In the genomic region with DNA sequence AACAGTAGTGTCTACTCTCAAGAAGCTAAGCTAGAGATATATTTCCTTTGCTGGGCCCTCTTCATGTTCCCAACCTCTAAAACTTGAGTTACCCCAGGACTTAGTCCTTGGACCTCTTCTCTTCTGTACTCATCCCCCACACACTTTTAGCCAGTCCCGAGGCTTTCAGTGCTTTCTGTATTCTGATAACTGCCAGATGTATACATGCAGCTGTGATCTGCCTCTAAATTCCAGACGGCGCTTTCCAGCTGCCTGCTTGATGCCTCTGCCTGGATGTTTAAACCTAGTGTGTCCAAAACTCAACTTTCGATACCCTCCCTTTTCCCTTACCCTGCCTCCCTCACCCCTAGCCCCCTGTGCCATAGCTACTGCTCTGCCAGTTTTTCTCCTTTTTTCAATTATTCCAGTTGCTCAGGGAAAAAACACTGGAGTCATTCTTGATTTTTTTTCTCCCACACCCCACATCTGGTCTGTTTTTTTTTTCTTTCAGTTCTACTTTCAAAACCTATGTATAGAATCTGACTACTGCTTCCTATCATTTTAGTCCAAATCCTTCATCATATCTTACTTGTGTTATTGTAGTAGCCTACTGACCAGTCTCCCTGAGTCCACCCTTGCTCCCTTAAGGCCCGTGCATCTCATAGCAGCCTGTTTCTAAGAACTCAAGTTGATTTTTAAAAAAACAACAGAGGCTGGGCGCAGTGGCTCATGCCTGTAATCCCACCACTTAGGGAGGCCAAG, we compare ENCODE assay signal across 22 cellular contexts. TPM values are rescaled to one million over a fixed set of nuclear protein-coding genes. Genes with fewer than 3 reads are reported as not detected.
DNase-seq lines count a peak whose midpoint lies in the region; ATAC-seq, FAIRE-seq and TF ChIP-seq lines count a peak whose summit lies in the region.
"Had no signal": no experiment of that assay in that cellular context is flagged by ENCODE, and none has a peak within 500 bp of the region (broad histone marks: within the 10 kb centered on the region; RNA-seq: fewer than 3 reads in every experiment).

No MANE protein-coding gene starts in this region.

- peaks cover 4% of the 10 kb centered on the region for H3K9me3 Mint-ChIP-seq in T-helper 1 cell treated with Interleukin-12 subunit alpha and Interleukin-12 subunit beta and Interleukin-4 antibody, amounts not matched to agents 30 μg/mL and 1 μg/mL, for 36 hours
- no peaks in the 10 kb centered on the region for H3K9me3 Mint-ChIP-seq in type B pancreatic cell
- H3K9me3 Mint-ChIP-seq: CD4-positive, alpha-beta T cell; HFFc6 had no signal

- H3K4me3 ChIP-seq in PC-3 (ENCODE audit: low read length): no peak overlapping the region; the same call in 1 of the 2 replicates
- peak overlapping the region in 1 of 3 experiments; percentile 15; a peak in 1 of 6 replicates for H3K4me3 ChIP-seq in HepG2 (replicated peaks in 1 of 3; ENCODE audit: insufficient read depth in 1 of 3, low read depth in 2 of 3, low read length in 3 of 3)
- no peak overlapping the region for H3K4me3 ChIP-seq in esophagus muscularis mucosa
- H3K4me3 ChIP-seq: body of pancreas, psoas muscle, spleen had no signal

- peak overlapping the region; percentile 39; the same call in 1 of the 2 replicates for H3K9ac ChIP-seq in PC-3 (ENCODE audit: low read length)
- peak overlapping the region; percentile 74 for H3K9ac ChIP-seq in HepG2 (ENCODE audit: insufficient read depth, low read depth, low read length)

- no peaks in the 10 kb centered on the region for H3K27me3 ChIP-seq in PC-3 (ENCODE audit: low read length)
- H3K27me3 ChIP-seq in HepG2 (ENCODE audit: control insufficient read depth in 1 of 2, insufficient read depth in 2 of 2, low read length in 2 of 2): no peaks in the 10 kb centered on the region
- H3K27me3 ChIP-seq in esophagus muscularis mucosa: no peaks in the 10 kb centered on the region
- H3K27me3 ChIP-seq: body of pancreas, spleen had no signal

- peak overlapping the region; percentile 84 for H3K27ac ChIP-seq in PC-3 (ENCODE audit: low read length)
- H3K27ac ChIP-seq in HepG2 (ENCODE audit: extremely low read length, insufficient read depth, low read length): peak overlapping the region; percentile 98
- no peak overlapping the region for H3K27ac ChIP-seq in esophagus muscularis mucosa (replicated peaks in 1 of 4)
- H3K27ac ChIP-seq: body of pancreas, psoas muscle had no signal

- H3F3A ChIP-seq in PC-3 (ENCODE audit: low read length, unreplicated experiment): peaks cover 9% of the 10 kb centered on the region

- peak overlapping the region; percentile 17 for H3K27ac Mint-ChIP-seq in T-helper 1 cell treated with Interleukin-12 subunit alpha and Interleukin-12 subunit beta and Interleukin-4 antibody, amounts not matched to agents 30 μg/mL and 1 μg/mL, for 36 hours
- peak overlapping the region; percentile 32 for H3K27ac Mint-ChIP-seq in type B pancreatic cell
- H3K27ac Mint-ChIP-seq: activated naive CD8-positive, alpha-beta T cell; CD4-positive, alpha-beta T cell; HFFc6; stimulated activated effector memory CD8-positive, alpha-beta T cell treated with anti-CD3 and anti-CD28 coated beads, Interleukin-12 subunit alpha, Interleukin-12 subunit beta, amount 100 ng/mL, for 72 hours had no signal

- no peak overlapping the region for H2AFZ ChIP-seq in PC-3 (ENCODE audit: low read length)
- no peak overlapping the region for H2AFZ ChIP-seq in HepG2 (ENCODE audit: low read length)

- TSS peak; percentile 68 for BruUV-seq in PC-3 (replicated peaks; lab: Mats Ljungman, UMichigan)
- BruUV-seq in HepG2 (replicated peaks; lab: Mats Ljungman, UMichigan): TSS peak; percentile 94

- H3K4me1 ChIP-seq in PC-3 (ENCODE audit: insufficient read depth, low read length) (peaks cover 22% of the 10 kb centered on the region), HepG2 (ENCODE audit: insufficient read depth, low read length) (peaks cover 67% of the 10 kb centered on the region), esophagus muscularis mucosa (peaks cover 9 to 13% (median 11%) of the 10 kb centered on the region in 4 donors)
- H3K4me1 ChIP-seq: psoas muscle had no signal

- no peak for DNase-seq in T-helper 1 cell
- no peak for DNase-seq in PC-3
- no peak for DNase-seq in HepG2 (ENCODE audit: low spot score)
- DNase-seq in type B pancreatic cell (ENCODE audit: extremely low spot score, unreplicated experiment): no peak
- no peak for DNase-seq in esophagus muscularis mucosa (ENCODE audit: extremely low spot score)
- DNase-seq in NK-92 treated with Interleukin-12 subunit alpha and Interleukin-12 subunit beta, amount 100 ng/mL, for 24 hours (lab: John Stamatoyannopoulos, UW): no peak
- no peak for DNase-seq in activated CD4-positive, alpha-beta T cell treated with anti-CD3 and anti-CD28 coated beads for 4 hours
- DNase-seq: activated CD4-positive, alpha-beta T cell treated with anti-CD3 and anti-CD28 coated beads, Interleukin-2, amount 50 U/mL, for 4 hours; activated T-cell treated with anti-CD3 and anti-CD28 coated beads for 4 hours; CD4-positive, alpha-beta T cell; HFFc6; naive thymus-derived CD4-positive, alpha-beta T cell; NCI-H1930; NCI-H82; psoas muscle; spleen; trophoblast cell had no signal

- no peak for TF ChIP-seq EP300 in HepG2 (IDR thresholded peaks at IDR 0.05; ENCODE audit: low read depth in 2 of 2, low read length in 2 of 2)
- TF ChIP-seq EP300 in HepG2 (CRISPR knock-in tag; IDR thresholded peaks at IDR 0.05; ENCODE audit: borderline replicate concordance): no peak
- TF ChIP-seq EP300 in esophagus muscularis mucosa (IDR thresholded peaks at IDR 0.05): no peak

- peaks cover 21% of the 10 kb centered on the region for H3K36me3 Mint-ChIP-seq in T-helper 1 cell treated with Interleukin-12 subunit alpha and Interleukin-12 subunit beta and Interleukin-4 antibody, amounts not matched to agents 30 μg/mL and 1 μg/mL, for 36 hours (ENCODE audit: low read depth)
- peaks cover 32% of the 10 kb centered on the region for H3K36me3 Mint-ChIP-seq in type B pancreatic cell

- H3K27me3 Mint-ChIP-seq in T-helper 1 cell treated with Interleukin-12 subunit alpha and Interleukin-12 subunit beta and Interleukin-4 antibody, amounts not matched to agents 30 μg/mL and 1 μg/mL, for 36 hours (ENCODE audit: low read depth): no peaks in the 10 kb centered on the region
- no peaks in the 10 kb centered on the region for H3K27me3 Mint-ChIP-seq in type B pancreatic cell
- H3K27me3 Mint-ChIP-seq: activated naive CD8-positive, alpha-beta T cell; CD4-positive, alpha-beta T cell; naive thymus-derived CD4-positive, alpha-beta T cell had no signal

- no peak for FAIRE-seq in HepG2 (lab: Jason Lieb, UNC)
- FAIRE-seq: frontal cortex had no signal

- H4K20me1 ChIP-seq in PC-3 (ENCODE audit: low read length) (no peaks in the 10 kb centered on the region), HepG2 (ENCODE audit: insufficient read depth, low read length) (no peaks in the 10 kb centered on the region)

- peak overlapping the region; percentile 65 for H3K4me2 ChIP-seq in PC-3 (ENCODE audit: low read length)
- peak overlapping the region; percentile 69 for H3K4me2 ChIP-seq in HepG2 (ENCODE audit: low read depth, low read length)

- POLR2A ChIA-PET in PC-3 (lab: Charles Lee; ENCODE audit: unreplicated experiment) (interaction anchor here (0.7 kb wide), 1 partner anchor 39 kb away, joined by 4 read pairs; no protein-coding TSS in a partner anchor), HepG2 (lab: Yijun Ruan, JAX) (interaction anchor here (0.7 to 2.6 kb wide), 7 partner anchors 17 to 677 kb away, joined by 3 to 15 read pairs (median 4); a partner anchor contains a TSS)

- no peak for TF ChIP-seq RAD21 in HepG2 (CRISPR knock-in tag; IDR thresholded peaks at IDR 0.05)

- WGBS in HepG2 (ENCODE audit: low lambda C conversion rate): 59% methylated on average over 6 of the region's 6 CpGs
- WGBS in esophagus muscularis mucosa: 79% methylated on average over 6 of the region's 6 CpGs

- no peaks in the 10 kb centered on the region for H3K79me2 ChIP-seq in PC-3 (ENCODE audit: low read length)
- no peaks in the 10 kb centered on the region for H3K79me2 ChIP-seq in HepG2 (ENCODE audit: insufficient read depth, low read length)

- 0 out of 4 replicates have a peak, but pooled peaks of 1 of the 2 experiments have one; percentile 40 for TF ChIP-seq POLR2A in HepG2 (IDR thresholded peaks at IDR 0.05; ENCODE audit: insufficient read depth in 1 of 2, low read depth in 2 of 2, low read length in 2 of 2)
- TF ChIP-seq POLR2A in esophagus muscularis mucosa (IDR thresholded peaks at IDR 0.05; ENCODE audit: low read depth): no peak

- no peak overlapping the region for H3K4me3 Mint-ChIP-seq in T-helper 1 cell treated with Interleukin-12 subunit alpha and Interleukin-12 subunit beta and Interleukin-4 antibody, amounts not matched to agents 30 μg/mL and 1 μg/mL, for 36 hours
- H3K4me3 Mint-ChIP-seq in type B pancreatic cell: no peak overlapping the region
- H3K4me3 Mint-ChIP-seq: activated naive CD8-positive, alpha-beta T cell; CD4-positive, alpha-beta T cell; HFFc6; naive thymus-derived CD4-positive, alpha-beta T cell; stimulated activated effector memory CD8-positive, alpha-beta T cell treated with anti-CD3 and anti-CD28 coated beads, Interleukin-12 subunit alpha, Interleukin-12 subunit beta, amount 100 ng/mL, for 72 hours had no signal

- CTCF ChIA-PET in PC-3 (lab: Charles Lee): interaction anchor here (0.6 kb wide), 1 partner anchor 38 kb away, joined by 3 read pairs; no protein-coding TSS in a partner anchor
- CTCF ChIA-PET in HepG2 (lab: Yijun Ruan, JAX; ENCODE audit: low intra/inter-chr PET ratio, low total read pairs): no interaction called here

- H3K4me1 Mint-ChIP-seq in T-helper 1 cell treated with Interleukin-12 subunit alpha and Interleukin-12 subunit beta and Interleukin-4 antibody, amounts not matched to agents 30 μg/mL and 1 μg/mL, for 36 hours (ENCODE audit: low read depth): peaks cover 5% of the 10 kb centered on the region
- H3K4me1 Mint-ChIP-seq in type B pancreatic cell (ENCODE audit: unreplicated experiment): peaks cover 35% of the 10 kb centered on the region

- intact Hi-C loops in PC-3 (cut with micrococcal nuclease): loop anchor here (1.0 kb wide), 1 partner anchor 32 kb away; no protein-coding TSS in a partner anchor
- intact Hi-C loops in HepG2 (cut with micrococcal nuclease; ENCODE audit: unreplicated experiment): no loop called here
- intact Hi-C loops in esophagus muscularis mucosa (cut with DNase I): no loop called here

- in situ Hi-C loops in HepG2 (cut with HindIII; ENCODE audit: extremely low pct_ligation_motif_present, low pct_unique_long_range_greater_than_20kb): no loop called here

- ATAC-seq in PC-3 (no peak), HepG2 (peak; percentile 66)
- ATAC-seq: naive thymus-derived CD4-positive, alpha-beta T cell; psoas muscle; stimulated activated effector memory CD8-positive, alpha-beta T cell treated with anti-CD3 and anti-CD28 coated beads, Interleukin-12 subunit alpha, Interleukin-12 subunit beta, amount 100 ng/mL, for 72 hours had no signal

- no peaks in the 10 kb centered on the region for H3K36me3 ChIP-seq in PC-3 (ENCODE audit: low read depth, low read length)
- H3K36me3 ChIP-seq in HepG2 (replicated peaks in 1 of 2; ENCODE audit: control insufficient read depth in 1 of 2, insufficient read depth in 2 of 2, low read length in 2 of 2): no peaks in the 10 kb centered on the region
- peaks cover 0 to 52% (median 38%) of the 10 kb centered on the region in 4 donors for H3K36me3 ChIP-seq in esophagus muscularis mucosa

- no peak for TF ChIP-seq CTCF in PC-3 (conservative IDR thresholded peaks at IDR 0.05; ENCODE audit: low read depth, low read length)
- TF ChIP-seq CTCF in HepG2 (CRISPR knock-in tag; IDR thresholded peaks at IDR 0.05): no peak
- no peak for TF ChIP-seq CTCF in type B pancreatic cell (conservative IDR thresholded peaks at IDR 0.05)
- no peak for TF ChIP-seq CTCF in esophagus muscularis mucosa (IDR thresholded peaks at IDR 0.05)

- no peaks in the 10 kb centered on the region for H3K9me2 ChIP-seq in PC-3 (replicated peaks; ENCODE audit: low read length)

- H3K9me3 ChIP-seq in PC-3 (ENCODE audit: low read length): no peaks in the 10 kb centered on the region
- H3K9me3 ChIP-seq in HepG2 (ENCODE audit: low read length): no peaks in the 10 kb centered on the region
- no peaks in the 10 kb centered on the region for H3K9me3 ChIP-seq in esophagus muscularis mucosa
- H3K9me3 ChIP-seq: body of pancreas, psoas muscle had no signal

RNA-seq across cellular contexts. Expression of a gene that starts 33.0 kb away (rescaled TPM):
- total RNA-seq in PC-3 (2014; rRNA removed) (0.11 and 0.46 TPM in 2 replicates), HepG2 (2016; rRNA removed; fragmentation: Illumina TruSeq; extraction: Trizol) (0.04 and 0.08 TPM in 2 replicates), type B pancreatic cell (ENCODE audit: low replicate concordance) (0.86 and 2.3 TPM in 2 replicates), esophagus muscularis mucosa (1 to 10 TPM in 1 of 4 donors, under 1 TPM in 3; 0.80 to 1.2 (median 0.90) TPM)
- 0.09 TPM in 1 of 2 replicates, not detected in the other for total RNA-seq in HepG2 (2016; cell fraction: cytosol; rRNA removed; fragmentation: Illumina TruSeq; extraction: Trizol; ENCODE audit: low read depth)
- total RNA-seq in HepG2 (2016; cell fraction: insoluble cytoplasmic fraction; rRNA removed; fragmentation: Illumina TruSeq; extraction: Trizol): 0.03 and 0.04 TPM in 2 replicates
- 0.03 TPM in 1 of 2 replicates, not detected in the other for total RNA-seq in HepG2 (2016; cell fraction: membrane; rRNA removed; fragmentation: Illumina TruSeq; extraction: Trizol)
- 0.16 TPM in 1 of 2 replicates, not detected in the other for total RNA-seq in HepG2 (2016; cell fraction: nucleus; rRNA removed; fragmentation: Illumina TruSeq; extraction: Trizol)
- polyA plus RNA-seq in HepG2 (2011; rRNA removed): 0.17 and 0.27 TPM in 2 replicates
- 0.05 and 0.21 TPM in 2 replicates for polyA plus RNA-seq in HepG2 (2011; cell fraction: cytosol; rRNA removed)
- 0.80 and 1.8 TPM in 2 replicates for polyA plus RNA-seq in HepG2 (2011; cell fraction: nucleus; rRNA removed)
- polyA plus RNA-seq in HepG2 (2012): 0.08 and 0.27 TPM in 2 replicates
- polyA plus RNA-seq in HepG2 (2016; cell fraction: cytosol; fragmentation: Illumina TruSeq; extraction: Trizol; ENCODE audit: low read depth): not detected in 2 replicates
- polyA plus RNA-seq in HepG2 (2016; cell fraction: insoluble cytoplasmic fraction; fragmentation: Illumina TruSeq; extraction: Trizol; ENCODE audit: low read depth): 0.11 and 0.14 TPM in 2 replicates
- not detected in 2 replicates for polyA plus RNA-seq in HepG2 (2016; cell fraction: membrane; fragmentation: Illumina TruSeq; extraction: Trizol; ENCODE audit: low read depth)
- polyA plus RNA-seq in HepG2 (2016; cell fraction: nucleus; fragmentation: Illumina TruSeq; extraction: Trizol; ENCODE audit: insufficient read depth, low read depth): 0.25 and 0.27 TPM in 2 replicates
- polyA minus RNA-seq in HepG2 (2011; rRNA and poly(A)+ RNA removed; ENCODE audit: low replicate concordance): 0.32 TPM in 1 of 2 replicates, not detected in the other
- polyA minus RNA-seq in HepG2 (2011; cell fraction: cytosol; rRNA and poly(A)+ RNA removed): 0.20 TPM in 1 of 2 replicates, not detected in the other
- polyA minus RNA-seq in HepG2 (2011; cell fraction: nucleus; rRNA and poly(A)+ RNA removed): 0.37 and 0.64 TPM in 2 replicates

RNA-seq across cellular contexts. Expression of a gene that starts 44.2 kb away (rescaled TPM):
- total RNA-seq in PC-3 (2014; rRNA removed) (6.6 and 7.8 TPM in 2 replicates), HepG2 (2016; rRNA removed; fragmentation: Illumina TruSeq; extraction: Trizol) (12.5 and 12.8 TPM in 2 replicates), type B pancreatic cell (ENCODE audit: low replicate concordance) (35.0 and 40.5 TPM in 2 replicates), esophagus muscularis mucosa (10 to 100 TPM; 25.0 to 31.4 (median 27.9) TPM)
- total RNA-seq in HepG2 (2016; cell fraction: cytosol; rRNA removed; fragmentation: Illumina TruSeq; extraction: Trizol; ENCODE audit: low read depth): 33.1 and 42.8 TPM in 2 replicates
- 11.9 and 13.3 TPM in 2 replicates for total RNA-seq in HepG2 (2016; cell fraction: insoluble cytoplasmic fraction; rRNA removed; fragmentation: Illumina TruSeq; extraction: Trizol)
- 26.5 and 32.1 TPM in 2 replicates for total RNA-seq in HepG2 (2016; cell fraction: membrane; rRNA removed; fragmentation: Illumina TruSeq; extraction: Trizol)
- total RNA-seq in HepG2 (2016; cell fraction: nucleus; rRNA removed; fragmentation: Illumina TruSeq; extraction: Trizol): 15.5 and 16.2 TPM in 2 replicates
- 5.3 and 6.1 TPM in 2 replicates for polyA plus RNA-seq in HepG2 (2011; rRNA removed)
- polyA plus RNA-seq in HepG2 (2011; cell fraction: cytosol; rRNA removed): 2.4 and 3.4 TPM in 2 replicates
- 7.1 and 10.7 TPM in 2 replicates for polyA plus RNA-seq in HepG2 (2011; cell fraction: nucleus; rRNA removed)
- polyA plus RNA-seq in HepG2 (2012): 4.4 and 5.6 TPM in 2 replicates
- 0.63 and 0.92 TPM in 2 replicates for polyA plus RNA-seq in HepG2 (2016; cell fraction: cytosol; fragmentation: Illumina TruSeq; extraction: Trizol; ENCODE audit: low read depth)
- 9.6 and 11.1 TPM in 2 replicates for polyA plus RNA-seq in HepG2 (2016; cell fraction: insoluble cytoplasmic fraction; fragmentation: Illumina TruSeq; extraction: Trizol; ENCODE audit: low read depth)
- 3.2 and 4.1 TPM in 2 replicates for polyA plus RNA-seq in HepG2 (2016; cell fraction: membrane; fragmentation: Illumina TruSeq; extraction: Trizol; ENCODE audit: low read depth)
- 11.5 and 13.9 TPM in 2 replicates for polyA plus RNA-seq in HepG2 (2016; cell fraction: nucleus; fragmentation: Illumina TruSeq; extraction: Trizol; ENCODE audit: insufficient read depth, low read depth)
- polyA minus RNA-seq in HepG2 (2011; rRNA and poly(A)+ RNA removed; ENCODE audit: low replicate concordance): 7.2 and 7.5 TPM in 2 replicates
- polyA minus RNA-seq in HepG2 (2011; cell fraction: cytosol; rRNA and poly(A)+ RNA removed): 9.1 and 12.5 TPM in 2 replicates
- polyA minus RNA-seq in HepG2 (2011; cell fraction: nucleus; rRNA and poly(A)+ RNA removed): 48.6 and 49.1 TPM in 2 replicates

Comparison
In these comparisons a context has a peak if more than half of its experiments do, and no peak if none do; other contexts are left out.
1. H3K27ac ChIP-seq: peak in PC-3 (single experiment) and HepG2 (single experiment); none in esophagus muscularis mucosa (0 of 4).